In the genomic region with DNA sequence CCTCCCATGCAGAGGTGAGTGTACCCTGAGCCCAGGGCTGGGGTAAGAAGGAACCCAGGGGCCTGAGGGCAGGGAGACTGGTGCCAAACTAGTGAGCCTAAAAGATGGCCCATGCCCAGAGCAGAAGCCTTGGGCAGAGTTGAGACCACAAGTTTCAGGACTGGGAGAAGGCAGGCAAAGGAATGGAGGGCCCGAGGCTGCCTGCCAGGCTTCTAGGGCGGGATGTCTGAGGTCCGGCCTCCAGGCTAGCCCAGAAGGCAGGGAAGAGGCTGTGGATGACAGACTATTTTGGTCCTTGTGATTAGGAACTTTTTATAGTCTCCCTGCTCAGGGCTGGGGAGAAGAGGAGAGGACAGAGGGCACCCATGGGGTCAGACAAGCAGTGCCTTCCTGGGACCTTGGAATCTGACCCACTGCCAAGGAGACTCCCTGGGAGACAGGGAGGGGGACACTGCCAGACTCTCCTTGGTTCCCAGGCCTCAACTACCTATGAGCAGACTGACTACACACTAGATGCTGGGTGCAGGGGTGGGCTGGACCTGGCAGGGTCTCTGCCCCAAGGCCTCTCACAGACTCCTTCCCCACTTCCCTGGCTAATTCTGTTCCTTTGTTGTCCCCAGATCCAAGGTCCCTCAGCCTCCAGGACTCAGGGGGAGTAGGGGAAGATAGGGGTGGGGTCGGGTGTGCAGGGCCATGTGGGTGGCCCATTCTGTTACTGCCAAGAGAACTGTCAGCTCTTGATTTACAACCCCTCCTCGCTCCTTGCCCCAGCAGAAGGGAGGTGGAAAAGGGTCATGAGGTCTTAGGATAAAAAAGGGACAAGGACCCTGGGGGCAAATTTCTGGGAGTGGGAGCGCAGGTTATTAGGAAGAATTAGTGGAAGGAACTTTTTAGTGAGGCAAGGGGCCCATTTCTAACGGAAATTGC, we compare ENCODE assay signal across 1 cellular context.
TF ChIP-seq lines count a peak whose summit lies in the region.

No MANE protein-coding gene starts in this region.

TF ChIP-seq in endothelial cell of umbilical vein, 7 proteins besides CTCF, POLR2A, EP300 and RAD21:
- TF ChIP-seq EZH2 (IDR thresholded peaks at IDR 0.05; ENCODE audit: borderline replicate concordance, low read depth, low read length, severe bottlenecking) (no peak), JUN (IDR thresholded peaks at IDR 0.05; ENCODE audit: borderline replicate concordance, insufficient read depth, insufficient read length, low read depth) (no peak), FOS (IDR thresholded peaks at IDR 0.05; ENCODE audit: borderline replicate concordance, insufficient read depth, low read length) (no peak), MYC (IDR thresholded peaks at IDR 0.05; ENCODE audit: low read depth, low read length) (no peak), POLR2AphosphoS5 (IDR thresholded peaks at IDR 0.05; ENCODE audit: insufficient read depth, low read depth, low read length) (no peak), GATA2 (IDR thresholded peaks at IDR 0.05; ENCODE audit: insufficient read depth, insufficient read length, low read depth, low read length) (no peak)
- TF ChIP-seq, protein P1, sequence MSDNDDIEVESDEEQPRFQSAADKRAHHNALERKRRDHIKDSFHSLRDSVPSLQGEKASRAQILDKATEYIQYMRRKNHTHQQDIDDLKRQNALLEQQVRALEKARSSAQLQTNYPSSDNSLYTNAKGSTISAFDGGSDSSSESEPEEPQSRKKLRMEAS (IDR thresholded peaks at IDR 0.05; ENCODE audit: insufficient read depth, insufficient read length): no peak
